ENCODE assay signal across 10 cellular contexts in genomic region chr1:116544588-116545358, GRCh38. TPM values are rescaled to one million over a fixed set of nuclear protein-coding genes. Genes with fewer than 3 reads are reported as not detected.
A peak's percentile ranks its signal among the peaks of the same experiment; 100 is the strongest.
DNase-seq lines count a peak whose midpoint lies in the region; ATAC-seq, FAIRE-seq and TF ChIP-seq lines count a peak whose summit lies in the region.
"Had no signal": no experiment of that assay in that cellular context is flagged by ENCODE, and none has a peak within 500 bp of the region (broad histone marks: within the 10 kb centered on the region; RNA-seq: fewer than 3 reads in every experiment).

No MANE protein-coding gene starts in this region.

- H3K9ac ChIP-seq in trophoblast cell (ENCODE audit: low read length), result no peak overlapping the region

- FAIRE-seq in GM19239 (lab: Jason Lieb, UNC), result peak; percentile 86

- WGBS in prostate gland, result 89% methylated on average over 8 of the region's 8 CpGs
- WGBS in trophoblast cell (ENCODE audit: extremely low coverage, insufficient coverage, insufficient read length), result no CpG with 5 or more reads among the region's 8 CpGs

- intact Hi-C loops in CD4-positive, alpha-beta memory T cell (cut with micrococcal nuclease), result no loop called here
- intact Hi-C loops in prostate gland (cut with DNase I), result no loop called here

- H2BK5ac ChIP-seq in trophoblast cell (ENCODE audit: low read depth, low read length, poor library complexity), result no peak overlapping the region

- no peak overlapping the region for H2AK5ac ChIP-seq in trophoblast cell (ENCODE audit: low read length)

- peaks cover 0 to 1% (median 0%) of the 10 kb centered on the region in 8 donors for H3K9me3 Mint-ChIP-seq in CD4-positive, alpha-beta memory T cell
- no peaks in the 10 kb centered on the region for H3K9me3 Mint-ChIP-seq in activated T-helper 17 cell treated with anti-CD3 and anti-CD28 coated beads, Interleukin-2, amount 50 U/mL, for 72 hours

- H3K18ac ChIP-seq in trophoblast cell (ENCODE audit: low read length), result no peak overlapping the region

- CTCF ChIA-PET in CD4-positive, alpha-beta memory T cell (lab: Charles Lee; ENCODE audit: partially characterized antibody), result interaction anchor here (1.0 to 1.6 kb wide), 4 partner anchors 12 to 30 kb away, joined by 3 to 5 read pairs (median 5); no protein-coding TSS in a partner anchor

- H2AFZ ChIP-seq in trophoblast cell (ENCODE audit: insufficient read depth, low read length, poor library complexity), result no peak overlapping the region

- no peak for TF ChIP-seq POLR2A in prostate gland (IDR thresholded peaks at IDR 0.05)

- no peaks in the 10 kb centered on the region for H3K27me3 ChIP-seq in CD4-positive, alpha-beta memory T cell (ENCODE audit: insufficient read depth, low read length)
- H3K27me3 ChIP-seq in prostate gland (replicated peaks; ENCODE audit: insufficient read depth) (no peaks in the 10 kb centered on the region), trophoblast cell (ENCODE audit: insufficient read depth, low read length) (no peaks in the 10 kb centered on the region)
- H3K27me3 ChIP-seq: stomach had no signal

- H3K4me1 ChIP-seq in CD4-positive, alpha-beta memory T cell (ENCODE audit: insufficient read depth, low read length), result peaks cover 48% of the 10 kb centered on the region
- H3K4me1 ChIP-seq in prostate gland (replicated peaks) (no peaks in the 10 kb centered on the region), trophoblast cell (ENCODE audit: control insufficient read depth in 1 of 2, insufficient read depth in 2 of 2, low read length in 2 of 2) (no peaks in the 10 kb centered on the region)

- H3K4me1 Mint-ChIP-seq in CD4-positive, alpha-beta memory T cell, result peaks cover 51 to 77% (median 64%) of the 10 kb centered on the region in 4 donors
- H3K4me1 Mint-ChIP-seq in activated T-helper 17 cell treated with anti-CD3 and anti-CD28 coated beads, Interleukin-2, amount 50 U/mL, for 72 hours, result peaks cover 65% of the 10 kb centered on the region

- H3K36me3 Mint-ChIP-seq in CD4-positive, alpha-beta memory T cell, result peaks cover 42 to 43% of the 10 kb centered on the region in 2 donors
- H3K36me3 Mint-ChIP-seq in activated T-helper 17 cell treated with anti-CD3 and anti-CD28 coated beads, Interleukin-2, amount 50 U/mL, for 72 hours (ENCODE audit: low read depth), result peaks cover 83% of the 10 kb centered on the region

- H3K14ac ChIP-seq in trophoblast cell (ENCODE audit: low read length), result no peak overlapping the region

- H3K9me3 ChIP-seq in CD4-positive, alpha-beta memory T cell (ENCODE audit: control insufficient read depth in 1 of 2, low read length in 2 of 2), result no peaks in the 10 kb centered on the region
- H3K9me3 ChIP-seq in prostate gland (no peaks in the 10 kb centered on the region), trophoblast cell (ENCODE audit: insufficient read depth, low read depth, low read length) (peaks cover 3% of the 10 kb centered on the region)
- H3K9me3 ChIP-seq: stomach had no signal

- H2BK12ac ChIP-seq in trophoblast cell (ENCODE audit: low read length), result no peak overlapping the region

- TF ChIP-seq CTCF in coronary artery (IDR thresholded peaks at IDR 0.05), result no peak
- no peak for TF ChIP-seq CTCF in prostate gland (IDR thresholded peaks at IDR 0.05)

- no peak overlapping the region for H3K4me2 ChIP-seq in trophoblast cell (ENCODE audit: low read length)

- no peak overlapping the region for H4K91ac ChIP-seq in trophoblast cell (ENCODE audit: low read depth, low read length)

- H3K27me3 Mint-ChIP-seq in CD4-positive, alpha-beta memory T cell, result no peaks in the 10 kb centered on the region
- no peaks in the 10 kb centered on the region for H3K27me3 Mint-ChIP-seq in activated T-helper 17 cell treated with anti-CD3 and anti-CD28 coated beads, Interleukin-2, amount 50 U/mL, for 72 hours

- H3K4me3 Mint-ChIP-seq in CD4-positive, alpha-beta memory T cell, result peak overlapping the region in 5 of 8 donors; percentile 15 to 65 (median 44)
- H3K4me3 Mint-ChIP-seq in activated T-helper 17 cell treated with anti-CD3 and anti-CD28 coated beads, Interleukin-2, amount 50 U/mL, for 72 hours, result peak overlapping the region; percentile 86

- H3K79me2 ChIP-seq in trophoblast cell (ENCODE audit: control insufficient read depth, insufficient read depth, low read length, poor library complexity), result no peaks in the 10 kb centered on the region

- no peaks in the 10 kb centered on the region for H3K79me1 ChIP-seq in trophoblast cell (ENCODE audit: low read length)

- no peak overlapping the region for H3K4ac ChIP-seq in trophoblast cell (ENCODE audit: low read depth, low read length)

- H4K12ac ChIP-seq in trophoblast cell (ENCODE audit: low read depth, low read length), result no peak overlapping the region

- POLR2A ChIA-PET in CD4-positive, alpha-beta memory T cell (lab: Charles Lee; ENCODE audit: partially characterized antibody), result interaction anchor here (0.6 to 1.6 kb wide), 3 partner anchors 12 to 24 kb away, joined by 3 to 4 read pairs (median 3); no protein-coding TSS in a partner anchor

- DNase-seq in CD4-positive, alpha-beta memory T cell, result no peak
- DNase-seq in GM19239 (ENCODE audit: insufficient read length, low spot score) (no peak), coronary artery (ENCODE audit: low spot score) (no peak), prostate gland (ENCODE audit: low spot score) (no peak), GF-D8 (lab: John Stamatoyannopoulos, UW) (no peak), trophoblast cell (no peak)
- DNase-seq: NCI-H2171, stomach had no signal

- H3K27ac Mint-ChIP-seq in CD4-positive, alpha-beta memory T cell, result peak overlapping the region in 6 of 7 donors; percentile 32 to 88 (median 62)
- peak overlapping the region; percentile 98 for H3K27ac Mint-ChIP-seq in activated T-helper 17 cell treated with anti-CD3 and anti-CD28 coated beads, Interleukin-2, amount 50 U/mL, for 72 hours

- ATAC-seq in HG03045 (IDR thresholded peaks at IDR 0.05; ENCODE audit: unreplicated experiment), result peak; percentile 43
- ATAC-seq in activated T-helper 17 cell treated with anti-CD3 and anti-CD28 coated beads, Interleukin-2, amount 50 U/mL, for 72 hours (replicated peaks), result peak; percentile 67

- H3K23ac ChIP-seq in trophoblast cell (ENCODE audit: low read length), result no peak overlapping the region

- no peak overlapping the region for H3K27ac ChIP-seq in CD4-positive, alpha-beta memory T cell (ENCODE audit: low read depth, low read length)
- H3K27ac ChIP-seq in coronary artery (no peak overlapping the region), prostate gland (no peak overlapping the region), trophoblast cell (ENCODE audit: low read depth, low read length) (no peak overlapping the region)
- H3K27ac ChIP-seq: stomach had no signal

- H3K36me3 ChIP-seq in CD4-positive, alpha-beta memory T cell (ENCODE audit: insufficient read depth, low read length), result peaks cover 13% of the 10 kb centered on the region
- no peaks in the 10 kb centered on the region for H3K36me3 ChIP-seq in prostate gland
- H3K36me3 ChIP-seq in trophoblast cell (ENCODE audit: control insufficient read depth in 1 of 2, insufficient read depth in 2 of 2, low read length in 2 of 2), result peaks cover 0 to 3% of the 10 kb centered on the region in 2 experiments

- H4K8ac ChIP-seq in trophoblast cell (ENCODE audit: low read depth, low read length), result no peak overlapping the region

- H2BK120ac ChIP-seq in trophoblast cell (ENCODE audit: insufficient read depth, low read length, poor library complexity), result no peak overlapping the region

- H3K4me3 ChIP-seq in CD4-positive, alpha-beta memory T cell (ENCODE audit: low read length in 2 of 2), result no peak overlapping the region
- H3K4me3 ChIP-seq in coronary artery (no peak overlapping the region), prostate gland (no peak overlapping the region), trophoblast cell (ENCODE audit: low read depth, low read length) (no peak overlapping the region)
- H3K4me3 ChIP-seq: stomach had no signal

RNA-seq across cellular contexts. Expression of gene CD58, which starts 26.1 kb away (rescaled TPM):
- total RNA-seq in CD4-positive, alpha-beta memory T cell, result 10 to 100 TPM; 25.2 to 30.9 TPM
- polyA plus RNA-seq in CD4-positive, alpha-beta memory T cell, result 10 to 100 TPM; 58.2 to 61.3 TPM
- 10 to 100 TPM; 36.8 to 40.5 TPM for total RNA-seq in activated T-helper 17 cell treated with anti-CD3 and anti-CD28 coated beads, Interleukin-2, amount 50 U/mL, for 72 hours
- total RNA-seq in prostate gland, result 10 to 100 TPM; 10.4 to 13.7 TPM
- polyA plus RNA-seq in trophoblast cell (2013), result 13.6 and 14.0 TPM in 2 replicates
